8 cellular contexts compared by ENCODE assay signal in the genomic region with DNA sequence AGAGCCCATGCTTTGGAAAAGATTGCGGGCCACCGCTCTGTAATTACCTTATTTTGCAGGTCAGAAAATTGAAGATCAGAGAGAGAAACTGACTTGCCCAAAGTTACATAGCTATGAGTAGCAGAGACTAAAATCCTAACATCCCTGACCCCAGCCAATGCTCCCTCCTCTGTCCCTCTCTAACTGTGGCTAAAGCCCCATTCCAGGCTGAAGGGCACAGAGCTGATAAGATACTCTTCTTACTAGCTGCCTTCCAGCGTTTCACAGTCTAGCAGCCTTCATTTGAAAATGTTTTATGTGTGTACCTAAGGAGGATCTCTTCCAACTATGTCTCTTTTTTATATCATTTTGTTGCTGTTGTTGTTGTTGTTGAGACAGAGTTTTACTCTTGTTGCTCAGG.
"Had no signal": no experiment of that assay in that cellular context is flagged by ENCODE, and none has a peak within 500 bp of the region (broad histone marks: within the 10 kb centered on the region; RNA-seq: fewer than 3 reads in every experiment).

No MANE protein-coding gene starts in this region.

- H2AFZ ChIP-seq: GM23338 had no signal

- H3K36me3 ChIP-seq: HAP-1 had no signal

- H3K9me3 ChIP-seq: HAP-1 had no signal

- H3K4me3 ChIP-seq: GM23338, HAP-1, K562 had no signal

- H3K4me2 ChIP-seq: GM23338 had no signal

- FAIRE-seq: HTR-8/SVneo, K562 had no signal

- H3K4me1 ChIP-seq: HAP-1 had no signal

- ATAC-seq: GM23338, HCT116, K562 had no signal

- DNase-seq: H7, HFFc6, IMR-90 had no signal
